Comparison of ENCODE assay signal across 13 cellular contexts in the genomic region with DNA sequence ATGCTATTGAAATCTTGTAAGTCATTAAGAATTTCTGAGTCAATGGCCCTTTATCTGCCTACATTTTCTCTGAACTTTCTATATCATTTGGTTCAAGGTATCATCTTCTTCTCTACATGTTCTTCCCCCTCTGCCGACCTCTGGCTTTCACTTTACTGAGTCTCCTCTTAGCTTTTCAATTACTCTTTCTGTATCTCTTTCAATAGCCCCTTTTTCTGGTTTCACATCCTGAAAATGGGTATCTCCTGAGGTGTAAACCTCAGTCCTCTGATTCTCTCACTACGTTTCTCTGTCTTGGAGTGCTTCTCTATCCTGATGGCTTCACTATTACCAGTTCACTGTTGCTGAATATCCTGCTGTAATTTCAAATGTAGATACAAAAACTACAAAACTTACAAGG.
DNase-seq lines count a peak whose midpoint lies in the region; ATAC-seq and TF ChIP-seq lines count a peak whose summit lies in the region.
"Had no signal": no experiment of that assay in that cellular context is flagged by ENCODE, and none has a peak within 500 bp of the region (broad histone marks: within the 10 kb centered on the region; RNA-seq: fewer than 3 reads in every experiment).

No MANE protein-coding gene starts in this region.

- H3K4me3 Mint-ChIP-seq in activated naive CD4-positive, alpha-beta T cell treated with anti-CD3 and anti-CD28 coated beads, Interleukin-2, amount 10 ng/mL, durations not matched to agents 7 days and 5 days: no peak overlapping the region
- H3K4me3 Mint-ChIP-seq: activated naive CD4-positive, alpha-beta T cell treated with anti-CD3 and anti-CD28 coated beads, Interleukin-2, amount 50 U/mL, for 24 hours; effector memory CD8-positive, alpha-beta T cell; naive thymus-derived CD8-positive, alpha-beta T cell had no signal

- H3K9me3 Mint-ChIP-seq in activated naive CD4-positive, alpha-beta T cell treated with anti-CD3 and anti-CD28 coated beads, Interleukin-2, amount 10 ng/mL, durations not matched to agents 7 days and 5 days: no peaks in the 10 kb centered on the region
- H3K9me3 Mint-ChIP-seq: activated naive CD4-positive, alpha-beta T cell treated with anti-CD3 and anti-CD28 coated beads, Interleukin-2, amount 50 U/mL, for 24 hours; effector memory CD8-positive, alpha-beta T cell; naive thymus-derived CD8-positive, alpha-beta T cell had no signal

- no peaks in the 10 kb centered on the region for H3K27me3 Mint-ChIP-seq in activated naive CD4-positive, alpha-beta T cell treated with anti-CD3 and anti-CD28 coated beads, Interleukin-2, amount 10 ng/mL, durations not matched to agents 7 days and 5 days
- H3K27me3 Mint-ChIP-seq: activated naive CD4-positive, alpha-beta T cell treated with anti-CD3 and anti-CD28 coated beads, Interleukin-2, amount 50 U/mL, for 24 hours; effector memory CD8-positive, alpha-beta T cell; naive thymus-derived CD8-positive, alpha-beta T cell had no signal

- H3K9me3 ChIP-seq in adrenal gland (replicated peaks in 1 of 3): no peaks in the 10 kb centered on the region
- H3K9me3 ChIP-seq: suprapubic skin had no signal

- no peaks in the 10 kb centered on the region for H3K4me1 ChIP-seq in adrenal gland (replicated peaks in 1 of 2)
- H3K4me1 ChIP-seq: suprapubic skin had no signal

- peak; percentile 90 for ATAC-seq in GM19035 (IDR thresholded peaks at IDR 0.05; ENCODE audit: unreplicated experiment)
- peak; percentile 91 for ATAC-seq in HG02642 (IDR thresholded peaks at IDR 0.05; ENCODE audit: poor library complexity, unreplicated experiment)
- peak; percentile 91 for ATAC-seq in HG03520 (IDR thresholded peaks at IDR 0.05; ENCODE audit: unreplicated experiment)
- ATAC-seq: effector memory CD8-positive, alpha-beta T cell; naive thymus-derived CD8-positive, alpha-beta T cell had no signal

- H3K27me3 ChIP-seq in GM06990 (replicated peaks; ENCODE audit: control insufficient read depth, insufficient read depth, low read length) (no peaks in the 10 kb centered on the region), adrenal gland (no peaks in the 10 kb centered on the region)
- H3K27me3 ChIP-seq: suprapubic skin had no signal

- H3K4me3 ChIP-seq in GM06990 (replicated peaks; ENCODE audit: low read depth, low read length) (no peak overlapping the region), adrenal gland (no peak overlapping the region)
- H3K4me3 ChIP-seq: suprapubic skin had no signal

- intact Hi-C loops in adrenal gland (cut with DNase I): no loop called here

- CTCF ChIA-PET in activated naive CD4-positive, alpha-beta T cell treated with anti-CD3 and anti-CD28 coated beads, Interleukin-2, amount 10 ng/mL, durations not matched to agents 7 days and 5 days (lab: Charles Lee): interaction anchor here (1.2 kb wide), 1 partner anchor 254 kb away, joined by 3 read pairs; no protein-coding TSS in a partner anchor

- no peak for TF ChIP-seq POLR2A in adrenal gland (IDR thresholded peaks at IDR 0.05)

- peaks cover 3% of the 10 kb centered on the region for H3K4me1 Mint-ChIP-seq in activated naive CD4-positive, alpha-beta T cell treated with anti-CD3 and anti-CD28 coated beads, Interleukin-2, amount 10 ng/mL, durations not matched to agents 7 days and 5 days

- 81 to 90% (median 86%) methylated on average over 2 of the region's 2 CpGs for WGBS in adrenal gland, 4 donors

- H3K27ac Mint-ChIP-seq in activated naive CD4-positive, alpha-beta T cell treated with anti-CD3 and anti-CD28 coated beads, Interleukin-2, amount 10 ng/mL, durations not matched to agents 7 days and 5 days: no peak overlapping the region
- H3K27ac Mint-ChIP-seq: activated naive CD4-positive, alpha-beta T cell treated with anti-CD3 and anti-CD28 coated beads, Interleukin-2, amount 50 U/mL, for 24 hours had no signal

- H3K36me3 ChIP-seq in GM06990 (ENCODE audit: control insufficient read depth, insufficient read depth, low read length) (no peaks in the 10 kb centered on the region), adrenal gland (replicated peaks in 1 of 2) (peaks cover 0 to 3% of the 10 kb centered on the region in 2 donors)

- DNase-seq in GM06990 (ENCODE audit: extremely low read depth, insufficient read length) (peak; percentile 11), HuH-7.5 (ENCODE audit: low spot score) (no peak), NCI-H526 treated with DMSO at 0.1 percent for 48 hours (lab: John Stamatoyannopoulos, UW) (no peak), adrenal gland (no peak)
- no peak for DNase-seq in activated naive CD4-positive, alpha-beta T cell treated with anti-CD3 and anti-CD28 coated beads, Interleukin-2, amount 10 ng/mL, durations not matched to agents 7 days and 5 days
- DNase-seq: effector memory CD8-positive, alpha-beta T cell; naive thymus-derived CD8-positive, alpha-beta T cell had no signal

- no peak overlapping the region for H3K27ac ChIP-seq in adrenal gland
- H3K27ac ChIP-seq: KMS-11, suprapubic skin had no signal

- peaks cover 17% of the 10 kb centered on the region for H3K36me3 Mint-ChIP-seq in activated naive CD4-positive, alpha-beta T cell treated with anti-CD3 and anti-CD28 coated beads, Interleukin-2, amount 10 ng/mL, durations not matched to agents 7 days and 5 days

- no peak for TF ChIP-seq CTCF in GM06990 (IDR thresholded peaks at IDR 0.05; ENCODE audit: insufficient read depth, low read length, poor library complexity, severe bottlenecking)
- no peak for TF ChIP-seq CTCF in adrenal gland (IDR thresholded peaks at IDR 0.05)
